8 cellular contexts compared by ENCODE assay signal in genomic region chr1:234676103-234676594, GRCh38.
DNase-seq lines count a peak whose midpoint lies in the region; ATAC-seq and TF ChIP-seq lines count a peak whose summit lies in the region.

No MANE protein-coding gene starts in this region.

- intact Hi-C loops in Right ventricle myocardium inferior (cut with DNase I), result loop anchor here (5.0 kb wide), 1 partner anchor 41 kb away; no protein-coding TSS in a partner anchor

- CTCF ChIA-PET in BJ (lab: Yijun Ruan, JAX), result no interaction called here

- in situ Hi-C loops in SK-MEL-5 (cut with HindIII; ENCODE audit: low pct_unique_long_range_greater_than_20kb, low sequenced_read_pairs), result no loop called here

- H3K4me3 Mint-ChIP-seq in activated naive CD8-positive, alpha-beta T cell treated with anti-CD3 and anti-CD28 coated beads, Interleukin-2, amount 10 ng/mL, durations not matched to agents 7 days and 5 days, result peak overlapping the region; percentile 83

- H3K27me3 Mint-ChIP-seq in activated naive CD8-positive, alpha-beta T cell treated with anti-CD3 and anti-CD28 coated beads, Interleukin-2, amount 10 ng/mL, durations not matched to agents 7 days and 5 days, result peaks cover 6% of the 10 kb centered on the region

- H3K9me3 ChIP-seq in osteoblast (ENCODE audit: low read depth, low read length) (no peaks in the 10 kb centered on the region), thymus (ENCODE audit: control insufficient read depth) (no peaks in the 10 kb centered on the region)

- H3K4me3 ChIP-seq in BJ (ENCODE audit: low read depth, low read length) (peak overlapping the region; percentile 18; the same call in 1 of the 2 replicates), osteoblast (ENCODE audit: insufficient read depth, low read length) (peak overlapping the region; percentile 65), thymus (ENCODE audit: low read length) (peak overlapping the region; percentile 54)

- ATAC-seq in GM19372 (IDR thresholded peaks at IDR 0.05; ENCODE audit: low read depth, unreplicated experiment), result peak; percentile 77
- peak; percentile 86 for ATAC-seq in activated naive CD8-positive, alpha-beta T cell treated with anti-CD3 and anti-CD28 coated beads, Interleukin-2, amount 10 ng/mL, durations not matched to agents 7 days and 5 days (ENCODE audit: low read depth)
- peak; percentile 95 for ATAC-seq in Right ventricle myocardium inferior

- H3K27ac Mint-ChIP-seq in activated naive CD8-positive, alpha-beta T cell treated with anti-CD3 and anti-CD28 coated beads, Interleukin-2, amount 10 ng/mL, durations not matched to agents 7 days and 5 days, result peak overlapping the region; percentile 55

- H2AFZ ChIP-seq in osteoblast (ENCODE audit: low read length), result peak overlapping the region; percentile 80

- POLR2A ChIA-PET in BJ (lab: Charles Lee), result no interaction called here
- POLR2A ChIA-PET in activated naive CD8-positive, alpha-beta T cell treated with anti-CD3 and anti-CD28 coated beads, Interleukin-2, amount 10 ng/mL, durations not matched to agents 7 days and 5 days (lab: Charles Lee), result no interaction called here

- no peaks in the 10 kb centered on the region for H3K36me3 Mint-ChIP-seq in activated naive CD8-positive, alpha-beta T cell treated with anti-CD3 and anti-CD28 coated beads, Interleukin-2, amount 10 ng/mL, durations not matched to agents 7 days and 5 days

- TF ChIP-seq CTCF in BJ (IDR thresholded peaks at IDR 0.05; ENCODE audit: insufficient read depth, low read depth, low read length) (no peak), osteoblast (IDR thresholded peaks at IDR 0.05; ENCODE audit: extremely low read depth, low read depth, low read length) (no peak)

- DNase-seq in BJ (ENCODE audit: low read depth), result no peak
- peak; percentile 78 for DNase-seq in HuH-7.5 (ENCODE audit: low spot score)
- peak; percentile 84 for DNase-seq in SK-MEL-5 (ENCODE audit: low read depth, low spot score)
- DNase-seq in activated naive CD8-positive, alpha-beta T cell treated with anti-CD3 and anti-CD28 coated beads, Interleukin-2, amount 10 ng/mL, durations not matched to agents 7 days and 5 days, result peak; percentile 59
- peak; percentile 89 for DNase-seq in Right ventricle myocardium inferior (ENCODE audit: missing footprints)
- DNase-seq in osteoblast (ENCODE audit: insufficient read length, low spot score, missing footprints), result peak; percentile 92

- no peaks in the 10 kb centered on the region for H4K20me1 ChIP-seq in osteoblast (ENCODE audit: insufficient read depth, low read length)

- H3K27me3 ChIP-seq in BJ (ENCODE audit: control insufficient read depth, insufficient read depth, low read length) (no peaks in the 10 kb centered on the region), osteoblast (ENCODE audit: insufficient read depth, low read length) (no peaks in the 10 kb centered on the region), thymus (ENCODE audit: control insufficient read depth, insufficient read depth) (no peaks in the 10 kb centered on the region)

- peak overlapping the region; percentile 76 for H3K4me2 ChIP-seq in osteoblast (ENCODE audit: insufficient read depth, low read length)

- WGBS in thymus, result 12% methylated on average over 13 of the region's 13 CpGs

- no peaks in the 10 kb centered on the region for H3K9me3 Mint-ChIP-seq in activated naive CD8-positive, alpha-beta T cell treated with anti-CD3 and anti-CD28 coated beads, Interleukin-2, amount 10 ng/mL, durations not matched to agents 7 days and 5 days

- H3K79me2 ChIP-seq in osteoblast (ENCODE audit: insufficient read depth, low read length), result no peaks in the 10 kb centered on the region

- H3K36me3 ChIP-seq in BJ (ENCODE audit: control insufficient read depth, insufficient read depth, low read length) (no peaks in the 10 kb centered on the region), osteoblast (ENCODE audit: insufficient read depth, low read length) (no peaks in the 10 kb centered on the region), thymus (ENCODE audit: control insufficient read depth, insufficient read depth) (no peaks in the 10 kb centered on the region)

- H3K27ac ChIP-seq in osteoblast (ENCODE audit: low read depth, low read length) (peak overlapping the region; percentile 13), thymus (ENCODE audit: low read depth) (no peak overlapping the region)

- peaks cover 11% of the 10 kb centered on the region for H3K4me1 ChIP-seq in osteoblast (ENCODE audit: insufficient read depth, low read length)
- peaks cover 3% of the 10 kb centered on the region for H3K4me1 ChIP-seq in thymus (ENCODE audit: control insufficient read depth, insufficient read depth, low read length)

- H3K4me1 Mint-ChIP-seq in activated naive CD8-positive, alpha-beta T cell treated with anti-CD3 and anti-CD28 coated beads, Interleukin-2, amount 10 ng/mL, durations not matched to agents 7 days and 5 days, result peaks cover 11% of the 10 kb centered on the region
